ENCODE assay signal across 29 cellular contexts in genomic region chr10:71810048-71810750, GRCh38.
"Had no signal": no experiment of that assay in that cellular context is flagged by ENCODE, and none has a peak within 500 bp of the region (broad histone marks: within the 10 kb centered on the region; RNA-seq: fewer than 3 reads in every experiment).

No MANE protein-coding gene starts in this region.

- H3K4me3 ChIP-seq: coronary artery, dorsolateral prefrontal cortex, gastrocnemius medialis, mucosa of descending colon, pancreas, psoas muscle, testis had no signal

- DNase-seq: activated CD4-positive, alpha-beta memory T cell treated with anti-CD3 and anti-CD28 coated beads, Interleukin-2, amount 10 ng/mL, durations not matched to agents 7 days and 5 days; activated CD4-positive, alpha-beta T cell treated with anti-CD3 and anti-CD28 coated beads, Interleukin-2, amount 10 ng/mL, durations not matched to agents 24 days and 14 days; activated CD8-positive, alpha-beta memory T cell treated with anti-CD3 and anti-CD28 coated beads, Interleukin-2, amount 50 U/mL, for 48 hours; activated gamma-delta T cell; activated naive CD4-positive, alpha-beta T cell treated with anti-CD3 and anti-CD28 coated beads, Interleukin-2, amount 10 ng/mL, durations not matched to agents 7 days and 5 days; activated naive CD8-positive, alpha-beta T cell treated with anti-CD3 and anti-CD28 coated beads, Interleukin-2, amount 10 ng/mL, durations not matched to agents 7 days and 5 days; activated T-cell treated with anti-CD3 and anti-CD28 coated beads, Interleukin-2, amount 50 U/mL, for 24 hours; brain microvascular endothelial cell; effector memory CD8-positive, alpha-beta T cell; erythroblast; gastrocnemius medialis; glutamatergic neuron; left cardiac atrium; left ventricle myocardium superior; mucosa of descending colon; psoas muscle; stimulated activated naive CD4-positive, alpha-beta T cell treated with Interleukin-2 at 50 U/mL for 16 hours; T-helper 17 cell; T1000; testis; trophoblast cell; WERI-Rb-1 had no signal

- H3K9me3 ChIP-seq: gastrocnemius medialis, mucosa of descending colon, pancreas, psoas muscle, testis had no signal

- H3K4me1 ChIP-seq: gastrocnemius medialis, psoas muscle, testis had no signal

- H3K27me3 ChIP-seq: dorsolateral prefrontal cortex, gastrocnemius medialis, pancreas, testis had no signal

- FAIRE-seq: astrocyte, keratinocyte, pancreas had no signal

- ATAC-seq: activated CD4-positive, CD25-positive, alpha-beta regulatory T cell treated with anti-CD3 and anti-CD28 coated beads, Interleukin-2, amount 50 U/mL, for 24 hours; effector memory CD8-positive, alpha-beta T cell; gastrocnemius medialis; left cardiac atrium; left ventricle myocardium superior; mucosa of descending colon; natural killer cell treated with Interleukin-12 subunit alpha and Interleukin-12 subunit beta and Interleukin-15 and Interleukin-18, amount 100 ng/mL, for 72 hours; pancreas; psoas muscle; T-helper 17 cell had no signal

- H3K27ac ChIP-seq: brain microvascular endothelial cell, coronary artery, gastrocnemius medialis, pancreas, psoas muscle, testis, WERI-Rb-1 had no signal
